8 cellular contexts compared by ENCODE assay signal in genomic region chr1:150320667-150320978, GRCh38. TPM values are rescaled to one million over a fixed set of nuclear protein-coding genes. Genes with fewer than 3 reads are reported as not detected.
A peak's percentile ranks its signal among the peaks of the same experiment; 100 is the strongest.
DNase-seq lines count a peak whose midpoint lies in the region; ATAC-seq and TF ChIP-seq lines count a peak whose summit lies in the region.

No MANE protein-coding gene starts in this region.

- H3K36me3 ChIP-seq in liver (ENCODE audit: control insufficient read depth in 4 of 4, insufficient read depth in 3 of 4, low read depth in 1 of 4, low read length in 3 of 4) (peaks cover 2 to 10% (median 9%) of the 10 kb centered on the region in 4 donors), thoracic aorta (peaks cover 9% of the 10 kb centered on the region)

- no peak for ATAC-seq in activated CD8-positive, alpha-beta memory T cell treated with anti-CD3 and anti-CD28 coated beads, Interleukin-2, amount 10 ng/mL, durations not matched to agents 7 days and 5 days
- no peak for ATAC-seq in activated naive CD8-positive, alpha-beta T cell treated with anti-CD3 and anti-CD28 coated beads, Interleukin-2, amount 10 ng/mL, durations not matched to agents 7 days and 5 days (ENCODE audit: low read depth)
- ATAC-seq in thoracic aorta (ENCODE audit: insufficient number of reproducible peaks, low FRiP score, low read depth) (no peak), HG03159 (IDR thresholded peaks at IDR 0.05; ENCODE audit: unreplicated experiment) (no peak), HG03520 (IDR thresholded peaks at IDR 0.05; ENCODE audit: unreplicated experiment) (no peak)

- H3K9me3 ChIP-seq in liver (ENCODE audit: control insufficient read depth in 4 of 4, low read length in 3 of 4) (no peaks in the 10 kb centered on the region), thoracic aorta (no peaks in the 10 kb centered on the region)

- H3K9me3 Mint-ChIP-seq in activated CD8-positive, alpha-beta memory T cell treated with anti-CD3 and anti-CD28 coated beads, Interleukin-2, amount 10 ng/mL, durations not matched to agents 7 days and 5 days (ENCODE audit: low read depth) = no peaks in the 10 kb centered on the region
- H3K9me3 Mint-ChIP-seq in activated naive CD8-positive, alpha-beta T cell treated with anti-CD3 and anti-CD28 coated beads, Interleukin-2, amount 10 ng/mL, durations not matched to agents 7 days and 5 days = no peaks in the 10 kb centered on the region

- no peak for TF ChIP-seq RAD21 in liver (IDR thresholded peaks at IDR 0.05)

- no peak overlapping the region for H3K9ac ChIP-seq in liver (ENCODE audit: low read depth in 1 of 2, low read length in 2 of 2)

- CTCF ChIA-PET in activated CD8-positive, alpha-beta memory T cell treated with anti-CD3 and anti-CD28 coated beads, Interleukin-2, amount 10 ng/mL, durations not matched to agents 7 days and 5 days (lab: Charles Lee) = interaction anchor here (1.0 to 1.2 kb wide), 2 partner anchors 43 to 65 kb away, joined by 3 read pairs; partner anchors contain the start of gene RPRD2

- no peaks in the 10 kb centered on the region for H3K27me3 ChIP-seq in liver (ENCODE audit: control insufficient read depth in 4 of 4, insufficient read depth in 4 of 4, low read length in 3 of 4)
- no peaks in the 10 kb centered on the region for H3K27me3 ChIP-seq in thoracic aorta (replicated peaks; ENCODE audit: insufficient read depth)

- H3K36me3 Mint-ChIP-seq in activated CD8-positive, alpha-beta memory T cell treated with anti-CD3 and anti-CD28 coated beads, Interleukin-2, amount 10 ng/mL, durations not matched to agents 7 days and 5 days = peaks cover 19% of the 10 kb centered on the region
- H3K36me3 Mint-ChIP-seq in activated naive CD8-positive, alpha-beta T cell treated with anti-CD3 and anti-CD28 coated beads, Interleukin-2, amount 10 ng/mL, durations not matched to agents 7 days and 5 days = peaks cover 9% of the 10 kb centered on the region

- POLR2A ChIA-PET in activated naive CD8-positive, alpha-beta T cell treated with anti-CD3 and anti-CD28 coated beads, Interleukin-2, amount 10 ng/mL, durations not matched to agents 7 days and 5 days (lab: Charles Lee) = interaction anchor here (0.5 to 2.5 kb wide), 5 partner anchors 13 to 90 kb away, joined by 3 to 11 read pairs (median 4); partner anchors contain the start of gene RPRD2

- peak overlapping the region; percentile 60 to 69 for H3K27ac ChIP-seq in liver (ENCODE audit: low read depth in 1 of 2, low read length in 2 of 2)
- peak overlapping the region; percentile 78 to 90 for H3K27ac ChIP-seq in thoracic aorta

- no peak for TF ChIP-seq CTCF in liver (IDR thresholded peaks at IDR 0.05; ENCODE audit: low read depth, low read length, missing input control)
- TF ChIP-seq CTCF in thoracic aorta (IDR thresholded peaks at IDR 0.05) = no peak

- H3K4me3 Mint-ChIP-seq in activated CD8-positive, alpha-beta memory T cell treated with anti-CD3 and anti-CD28 coated beads, Interleukin-2, amount 10 ng/mL, durations not matched to agents 7 days and 5 days = peak overlapping the region; percentile 94
- peak overlapping the region; percentile 98 for H3K4me3 Mint-ChIP-seq in activated naive CD8-positive, alpha-beta T cell treated with anti-CD3 and anti-CD28 coated beads, Interleukin-2, amount 10 ng/mL, durations not matched to agents 7 days and 5 days

- H3K27me3 Mint-ChIP-seq in activated CD8-positive, alpha-beta memory T cell treated with anti-CD3 and anti-CD28 coated beads, Interleukin-2, amount 10 ng/mL, durations not matched to agents 7 days and 5 days = no peaks in the 10 kb centered on the region
- H3K27me3 Mint-ChIP-seq in activated naive CD8-positive, alpha-beta T cell treated with anti-CD3 and anti-CD28 coated beads, Interleukin-2, amount 10 ng/mL, durations not matched to agents 7 days and 5 days = no peaks in the 10 kb centered on the region

- 84% methylated on average over 8 of the region's 8 CpGs for WGBS in liver

- H3K4me3 ChIP-seq in liver (ENCODE audit: low read depth in 1 of 3, low read length in 3 of 3) (peak overlapping the region in 2 of 3 donors; percentile 41 to 99), thoracic aorta (peak overlapping the region; percentile 77)

- DNase-seq in activated CD8-positive, alpha-beta memory T cell treated with anti-CD3 and anti-CD28 coated beads, Interleukin-2, amount 10 ng/mL, durations not matched to agents 7 days and 5 days = no peak
- no peak for DNase-seq in activated CD8-positive, alpha-beta memory T cell treated with anti-CD3 and anti-CD28 coated beads, Interleukin-2, amount 50 U/mL, for 4 hours
- no peak for DNase-seq in activated naive CD8-positive, alpha-beta T cell treated with anti-CD3 and anti-CD28 coated beads, Interleukin-2, amount 10 ng/mL, durations not matched to agents 7 days and 5 days
- no peak for DNase-seq in thoracic aorta (ENCODE audit: low spot score)
- DNase-seq in activated CD4-positive, CD25-positive, alpha-beta regulatory T cell (lab: John Stamatoyannopoulos, UW) = no peak

- peak overlapping the region; percentile 97 for H3K27ac Mint-ChIP-seq in activated CD8-positive, alpha-beta memory T cell treated with anti-CD3 and anti-CD28 coated beads, Interleukin-2, amount 10 ng/mL, durations not matched to agents 7 days and 5 days
- H3K27ac Mint-ChIP-seq in activated naive CD8-positive, alpha-beta T cell treated with anti-CD3 and anti-CD28 coated beads, Interleukin-2, amount 10 ng/mL, durations not matched to agents 7 days and 5 days = peak overlapping the region; percentile 99

- H3K4me1 ChIP-seq in liver (ENCODE audit: control insufficient read depth in 4 of 4, insufficient read depth in 4 of 4, low read length in 3 of 4) (peaks cover 5 to 13% (median 7%) of the 10 kb centered on the region in 4 donors), thoracic aorta (ENCODE audit: control insufficient read depth in 1 of 2, low read depth in 2 of 2) (peaks cover 8 to 11% of the 10 kb centered on the region in 2 donors)

- peaks cover 29% of the 10 kb centered on the region for H3K4me1 Mint-ChIP-seq in activated CD8-positive, alpha-beta memory T cell treated with anti-CD3 and anti-CD28 coated beads, Interleukin-2, amount 10 ng/mL, durations not matched to agents 7 days and 5 days
- H3K4me1 Mint-ChIP-seq in activated naive CD8-positive, alpha-beta T cell treated with anti-CD3 and anti-CD28 coated beads, Interleukin-2, amount 10 ng/mL, durations not matched to agents 7 days and 5 days = peaks cover 18% of the 10 kb centered on the region

TF ChIP-seq in liver, 16 proteins besides CTCF, POLR2A, EP300 and RAD21:
- TF ChIP-seq GABPA (IDR thresholded peaks at IDR 0.05 in 1 of 2, conservative IDR thresholded peaks at IDR 0.05 in 1 of 2) (no peak), JUND (IDR thresholded peaks at IDR 0.05) (no peak), EGR1 (IDR thresholded peaks at IDR 0.05; ENCODE audit: low read depth in 2 of 2) (no peak), ATF3 (IDR thresholded peaks at IDR 0.05) (no peak), HNF4A (conservative IDR thresholded peaks at IDR 0.05) (no peak), HNF4G (IDR thresholded peaks at IDR 0.05) (no peak)

RNA-seq across cellular contexts. Expression of gene PRPF3, which starts 0.7 kb away (rescaled TPM):
- 10 to 100 TPM; 72.5 to 76.2 TPM for total RNA-seq in activated CD8-positive, alpha-beta memory T cell treated with anti-CD3 and anti-CD28 coated beads, Interleukin-2, amount 10 ng/mL, durations not matched to agents 7 days and 5 days
- 100 to 1,000 TPM; 103 to 110 TPM for total RNA-seq in activated naive CD8-positive, alpha-beta T cell treated with anti-CD3 and anti-CD28 coated beads, Interleukin-2, amount 10 ng/mL, durations not matched to agents 7 days and 5 days
- 10 to 100 TPM; 16.7 to 32.8 TPM for total RNA-seq in liver
- 10 to 100 TPM in 1 of 2 donors, 1 to 10 TPM in 1; 9.9 to 14.9 TPM for polyA plus RNA-seq in liver
- total RNA-seq in thoracic aorta = 10 to 100 TPM; 61.3 to 66.5 TPM

RNA-seq across cellular contexts. Expression of gene MRPS21, which starts 27.0 kb away (rescaled TPM):
- total RNA-seq in activated CD8-positive, alpha-beta memory T cell treated with anti-CD3 and anti-CD28 coated beads, Interleukin-2, amount 10 ng/mL, durations not matched to agents 7 days and 5 days = 10 to 100 TPM; 70.9 to 82.8 TPM
- total RNA-seq in activated naive CD8-positive, alpha-beta T cell treated with anti-CD3 and anti-CD28 coated beads, Interleukin-2, amount 10 ng/mL, durations not matched to agents 7 days and 5 days = 10 to 100 TPM; 73.3 to 75.9 TPM
- 10 to 100 TPM; 15.0 to 16.7 TPM for total RNA-seq in liver
- polyA plus RNA-seq in liver = 10 to 100 TPM; 29.1 to 56.5 TPM
- 10 to 100 TPM; 30.1 to 39.5 TPM for total RNA-seq in thoracic aorta

RNA-seq across cellular contexts. Expression of gene CIART, which starts 38.3 kb away (rescaled TPM):
- total RNA-seq in activated CD8-positive, alpha-beta memory T cell treated with anti-CD3 and anti-CD28 coated beads, Interleukin-2, amount 10 ng/mL, durations not matched to agents 7 days and 5 days = 1 to 10 TPM in 1 of 2 experiments, under 1 TPM in 1; 0.44 to 1.7 TPM
- 1 to 10 TPM in 1 of 2 experiments, under 1 TPM in 1; 0.91 to 1.7 TPM for total RNA-seq in activated naive CD8-positive, alpha-beta T cell treated with anti-CD3 and anti-CD28 coated beads, Interleukin-2, amount 10 ng/mL, durations not matched to agents 7 days and 5 days
- total RNA-seq in liver = 1 to 10 TPM in 1 of 2 donors, under 1 TPM in 1; 0.51 to 1.8 TPM
- polyA plus RNA-seq in liver = 1 to 10 TPM; 2.0 to 7.1 TPM
- 1 to 10 TPM; 5.2 to 9.7 TPM for total RNA-seq in thoracic aorta

RNA-seq across cellular contexts. Expression of gene RPRD2, which starts 43.3 kb away (rescaled TPM):
- total RNA-seq in activated CD8-positive, alpha-beta memory T cell treated with anti-CD3 and anti-CD28 coated beads, Interleukin-2, amount 10 ng/mL, durations not matched to agents 7 days and 5 days = 10 to 100 TPM; 28.1 to 28.5 TPM
- total RNA-seq in activated naive CD8-positive, alpha-beta T cell treated with anti-CD3 and anti-CD28 coated beads, Interleukin-2, amount 10 ng/mL, durations not matched to agents 7 days and 5 days = 10 to 100 TPM; 42.2 to 42.3 TPM
- total RNA-seq in liver = 1 to 10 TPM; 8.8 to 9.7 TPM
- polyA plus RNA-seq in liver = 1 to 10 TPM; 5.4 to 7.2 TPM
- 10 to 100 TPM; 19.5 to 28.4 TPM for total RNA-seq in thoracic aorta

RNA-seq across cellular contexts. Expression of gene C1orf54, which starts 48.0 kb away (rescaled TPM):
- 1 to 10 TPM in 1 of 2 experiments, under 1 TPM in 1; 0.40 to 1.8 TPM for total RNA-seq in activated CD8-positive, alpha-beta memory T cell treated with anti-CD3 and anti-CD28 coated beads, Interleukin-2, amount 10 ng/mL, durations not matched to agents 7 days and 5 days
- 1 to 10 TPM; 1.7 to 3.5 TPM for total RNA-seq in activated naive CD8-positive, alpha-beta T cell treated with anti-CD3 and anti-CD28 coated beads, Interleukin-2, amount 10 ng/mL, durations not matched to agents 7 days and 5 days
- total RNA-seq in liver (10 to 100 TPM in 1 of 2 donors, 1 to 10 TPM in 1; 2.3 to 10.8 TPM), thoracic aorta (10 to 100 TPM in 1 of 2 donors, 1 to 10 TPM in 1; 6.8 to 27.9 TPM)
- 1 to 10 TPM; 3.3 to 5.6 TPM for polyA plus RNA-seq in liver
